Comparison of ENCODE assay signal across 8 cellular contexts in the genomic region with DNA sequence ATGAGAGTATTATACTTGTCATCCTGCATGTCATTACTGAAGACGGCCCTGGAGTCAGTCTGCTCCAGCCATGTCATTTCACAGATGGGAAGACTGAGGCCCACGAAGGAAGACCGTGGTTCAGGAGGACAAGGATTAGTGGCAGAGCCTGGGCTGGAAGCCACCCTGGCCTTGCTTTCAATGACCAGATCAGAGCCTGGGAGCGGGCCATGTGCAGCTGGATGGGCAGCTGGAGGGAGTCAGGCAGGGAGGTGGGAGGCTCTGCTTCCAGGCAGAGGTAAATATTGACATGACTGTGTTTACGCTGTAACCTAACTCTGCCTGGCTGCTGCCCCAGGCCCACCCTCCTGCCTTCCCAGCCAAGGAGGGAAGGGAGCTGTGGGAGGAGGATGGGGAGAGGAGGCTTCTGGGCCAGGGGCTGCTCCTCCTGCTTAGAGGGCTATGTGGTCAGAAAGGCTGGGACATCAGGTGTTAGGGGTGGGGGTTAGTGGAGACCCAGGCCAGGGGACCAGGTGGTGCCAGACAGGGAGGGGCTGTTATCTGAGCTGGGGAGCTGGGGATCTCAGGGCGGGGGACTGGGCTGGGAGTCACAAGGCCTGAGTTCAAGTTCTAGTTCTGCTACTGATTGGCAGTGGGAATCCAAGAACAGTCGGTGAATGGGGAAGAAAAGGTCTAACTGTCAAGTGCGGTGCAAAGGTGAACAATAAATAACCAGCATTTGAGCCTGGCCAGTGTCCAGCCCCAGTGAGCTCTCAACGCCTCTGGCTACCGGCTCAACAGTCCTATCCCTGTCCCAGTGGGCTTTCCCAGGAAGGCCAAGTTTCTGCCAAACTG. TPM values are rescaled to one million over a fixed set of nuclear protein-coding genes. Genes with fewer than 3 reads are reported as not detected.
DNase-seq lines count a peak whose midpoint lies in the region; ATAC-seq and TF ChIP-seq lines count a peak whose summit lies in the region.

No MANE protein-coding gene starts in this region.

- 52 to 61% methylated on average over 10 of the region's 10 CpGs for WGBS in esophagus, 2 donors
- 20% methylated on average over 10 of the region's 10 CpGs for WGBS in prostate gland

- H2AFZ ChIP-seq in MM.1S (ENCODE audit: low read length) = no peak overlapping the region

- DNase-seq in ELF-1 (ENCODE audit: low read depth, low spot score) (peak; percentile 85), NCI-H510A treated with DMSO at 0.1 percent for 48 hours (lab: John Stamatoyannopoulos, UW) (peak; percentile 94), prostate gland (ENCODE audit: low spot score) (peak; percentile 87), MM.1S (no peak)
- DNase-seq in activated CD4-positive, alpha-beta T cell treated with anti-CD3 and anti-CD28 coated beads for 48 hours = no peak

- H3K9ac ChIP-seq in MM.1S (ENCODE audit: low read length) = no peak overlapping the region

- H3K27ac ChIP-seq in esophagus (ENCODE audit: low read depth in 2 of 2, low read length in 1 of 2) = peak overlapping the region; percentile 61 to 67
- H3K27ac ChIP-seq in prostate gland = peak overlapping the region; percentile 87 to 92
- no peak overlapping the region for H3K27ac ChIP-seq in MM.1S (ENCODE audit: low read length)

- ATAC-seq in GM18519 (IDR thresholded peaks at IDR 0.05; ENCODE audit: low FRiP score, unreplicated experiment) = no peak
- ATAC-seq in GM18867 (IDR thresholded peaks at IDR 0.05; ENCODE audit: unreplicated experiment) = no peak

- TF ChIP-seq POLR2A in prostate gland (IDR thresholded peaks at IDR 0.05) = no peak

- TF ChIP-seq CTCF in prostate gland (IDR thresholded peaks at IDR 0.05) (no peak), MM.1S (IDR thresholded peaks at IDR 0.05; ENCODE audit: low read length) (no peak)

- intact Hi-C loops in prostate gland (cut with DNase I) = no loop called here

- 0 out of 2 replicates have a peak, but pooled peaks cover 9% of the 10 kb centered on the region for H4K20me1 ChIP-seq in MM.1S (ENCODE audit: insufficient read depth, low read length)

- H3K27me3 ChIP-seq in esophagus (ENCODE audit: control insufficient read depth in 1 of 2, insufficient read depth in 2 of 2, low read length in 2 of 2) = no peaks in the 10 kb centered on the region
- H3K27me3 ChIP-seq in prostate gland (replicated peaks; ENCODE audit: insufficient read depth) = no peaks in the 10 kb centered on the region
- H3K27me3 ChIP-seq in MM.1S (replicated peaks; ENCODE audit: insufficient read depth, low read length) = no peaks in the 10 kb centered on the region

- H3K4me3 ChIP-seq in esophagus (ENCODE audit: low read depth in 1 of 2, low read length in 2 of 2) = no peak overlapping the region
- H3K4me3 ChIP-seq in prostate gland = no peak overlapping the region
- H3K4me3 ChIP-seq in MM.1S (ENCODE audit: low read length) = no peak overlapping the region

- H3K36me3 ChIP-seq in esophagus (ENCODE audit: control insufficient read depth in 2 of 2, insufficient read depth in 2 of 2, low read length in 1 of 2) (no peaks in the 10 kb centered on the region), prostate gland (no peaks in the 10 kb centered on the region), MM.1S (replicated peaks; ENCODE audit: insufficient read depth, low read length) (no peaks in the 10 kb centered on the region)

- H3K4me1 ChIP-seq in esophagus (ENCODE audit: control insufficient read depth in 2 of 2, insufficient read depth in 2 of 2, low read length in 1 of 2) (peaks cover 15 to 37% of the 10 kb centered on the region in 2 donors), prostate gland (replicated peaks) (peaks cover 77% of the 10 kb centered on the region), MM.1S (ENCODE audit: low read length) (peaks cover 22% of the 10 kb centered on the region)

- H3F3A ChIP-seq in MM.1S (ENCODE audit: insufficient read depth, low read length) = peaks cover 14% of the 10 kb centered on the region

- peaks cover 90% of the 10 kb centered on the region for H3K79me2 ChIP-seq in MM.1S (ENCODE audit: low read length)

- H3K4me2 ChIP-seq in MM.1S (ENCODE audit: low read depth, low read length) = no peak overlapping the region

- H3K9me2 ChIP-seq in MM.1S (replicated peaks; ENCODE audit: insufficient read depth, low read length) = no peaks in the 10 kb centered on the region

- H3K9me3 ChIP-seq in esophagus (ENCODE audit: control insufficient read depth in 2 of 2, insufficient read depth in 1 of 2, low read depth in 1 of 2, low read length in 1 of 2) (no peaks in the 10 kb centered on the region), prostate gland (no peaks in the 10 kb centered on the region), MM.1S (replicated peaks; ENCODE audit: insufficient read depth, low read length) (no peaks in the 10 kb centered on the region)

RNA-seq across cellular contexts. Expression of gene ECE1, which starts 48.5 kb away (rescaled TPM):
- 10 to 100 TPM; 12.4 to 14.2 TPM for polyA plus RNA-seq in esophagus
- total RNA-seq in prostate gland = 100 to 1,000 TPM; 113 to 146 TPM

Comparison
In these comparisons a context has a peak if more than half of its experiments do, and no peak if none do; other contexts are left out.
1. DNase-seq: peak in ELF-1 (single experiment), NCI-H510A treated with DMSO at 0.1 percent for 48 hours (single experiment) and prostate gland (single experiment); none in MM.1S (single experiment) and activated CD4-positive, alpha-beta T cell treated with anti-CD3 and anti-CD28 coated beads for 48 hours (single experiment).